In the genomic region with DNA sequence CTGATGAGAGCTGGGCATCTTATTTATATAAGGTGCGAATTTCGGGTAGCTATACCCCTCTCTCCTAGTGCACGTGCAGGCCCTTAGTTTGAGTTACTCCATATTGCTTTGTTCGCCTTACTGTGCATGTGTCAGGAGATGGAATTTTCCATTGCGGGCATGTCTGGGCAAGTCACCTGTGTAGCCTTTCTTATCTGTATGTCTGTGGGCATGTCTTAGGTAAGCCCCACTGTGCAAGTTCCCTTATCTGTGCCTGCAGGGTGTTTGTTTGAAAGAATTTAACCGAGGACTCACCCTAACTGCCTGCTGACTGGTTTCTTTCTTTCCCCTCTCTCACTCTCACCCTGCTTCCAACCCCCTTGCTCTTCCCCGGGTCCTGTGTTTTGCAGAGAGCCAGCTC, we compare ENCODE assay signal across 17 cellular contexts.
A peak's percentile ranks its signal among the peaks of the same experiment; 100 is the strongest.
DNase-seq lines count a peak whose midpoint lies in the region; ATAC-seq and TF ChIP-seq lines count a peak whose summit lies in the region.
"Had no signal": no experiment of that assay in that cellular context is flagged by ENCODE, and none has a peak within 500 bp of the region (broad histone marks: within the 10 kb centered on the region; RNA-seq: fewer than 3 reads in every experiment).

No MANE protein-coding gene starts in this region.

- H3K36me3 ChIP-seq in GM23338 (ENCODE audit: insufficient read depth): no peaks in the 10 kb centered on the region
- H3K36me3 ChIP-seq in H7 (replicated peaks; ENCODE audit: control insufficient read depth, insufficient read depth, low read length): no peaks in the 10 kb centered on the region
- no peaks in the 10 kb centered on the region for H3K36me3 ChIP-seq in tibial nerve
- no peaks in the 10 kb centered on the region for H3K36me3 ChIP-seq in suprapubic skin
- H3K36me3 ChIP-seq: ascending aorta, BLaER1 had no signal

- H3K4me3 ChIP-seq in GM23338 (no peak overlapping the region), fibroblast of the aortic adventitia (ENCODE audit: low read depth, low read length) (no peak overlapping the region), H7 (ENCODE audit: insufficient read depth, low read depth, low read length) (no peak overlapping the region), tibial nerve (no peak overlapping the region), suprapubic skin (no peak overlapping the region)
- H3K4me3 ChIP-seq: ascending aorta, BLaER1 had no signal

- peaks cover 12% of the 10 kb centered on the region; the same call in 1 of the 2 replicates for H3K9me2 ChIP-seq in GM23338 (ENCODE audit: insufficient read depth)

- DNase-seq in A172 (ENCODE audit: low spot score) (peak; percentile 27), GM23338 (ENCODE audit: low spot score) (no peak), fibroblast of the aortic adventitia (ENCODE audit: low read depth) (peak; percentile 15), H7 (no peak), tibial nerve (ENCODE audit: low spot score in 2 of 2) (no peak), suprapubic skin (ENCODE audit: low spot score in 2 of 2) (no peak)
- peak; percentile 6 for DNase-seq in T-helper 2 cell treated with Interferon-gamma antibody and Interleukin-4, amounts not matched to agents 5 μg/mL and 100 μg/mL, for 36 hours (ENCODE audit: low spot score)
- DNase-seq: activated T-cell treated with anti-CD3 and anti-CD28 coated beads, Interleukin-2, amount 50 U/mL, for 48 hours; DND-41; head of caudate nucleus; left ventricle myocardium superior; NCI-H1092; NCI-H774; SHP77 had no signal

- TF ChIP-seq EP300 in tibial nerve (IDR thresholded peaks at IDR 0.05) (no peak), suprapubic skin (IDR thresholded peaks at IDR 0.05) (no peak)

- H3K27me3 Mint-ChIP-seq in GM23338 (ENCODE audit: insufficient read depth, low read depth, poor library complexity): peaks cover 2% of the 10 kb centered on the region
- H3K27me3 Mint-ChIP-seq in T-helper 2 cell treated with Interferon-gamma antibody and Interleukin-4, amounts not matched to agents 5 μg/mL and 100 μg/mL, for 36 hours (ENCODE audit: low read depth): no peaks in the 10 kb centered on the region

- TF ChIP-seq POLR2A in tibial nerve (IDR thresholded peaks at IDR 0.05) (no peak), suprapubic skin (IDR thresholded peaks at IDR 0.05) (no peak)

- H3F3A ChIP-seq in GM23338 (replicated peaks; ENCODE audit: low read depth): 0 out of 2 replicates have a peak, but pooled peaks cover 3% of the 10 kb centered on the region

- H2AFZ ChIP-seq in GM23338: peak overlapping the region; percentile 67

- no peaks in the 10 kb centered on the region for H3K36me3 Mint-ChIP-seq in GM23338 (ENCODE audit: low read depth)
- H3K36me3 Mint-ChIP-seq in T-helper 2 cell treated with Interferon-gamma antibody and Interleukin-4, amounts not matched to agents 5 μg/mL and 100 μg/mL, for 36 hours (ENCODE audit: low read depth): no peaks in the 10 kb centered on the region

- no peak overlapping the region for H3K4me2 ChIP-seq in GM23338
- H3K4me2 ChIP-seq: BLaER1 had no signal

- H3K27ac Mint-ChIP-seq in GM23338: peak overlapping the region; percentile 3; the same call in 1 of the 2 replicates
- peak overlapping the region; percentile 49 for H3K27ac Mint-ChIP-seq in T-helper 2 cell treated with Interferon-gamma antibody and Interleukin-4, amounts not matched to agents 5 μg/mL and 100 μg/mL, for 36 hours

- TF ChIP-seq CTCF in GM23338 (conservative IDR thresholded peaks at IDR 0.05; ENCODE audit: low read depth in 2 of 2) (no peak), fibroblast of the aortic adventitia (IDR thresholded peaks at IDR 0.05; ENCODE audit: insufficient read depth, low read length) (no peak), tibial nerve (IDR thresholded peaks at IDR 0.05) (no peak), suprapubic skin (IDR thresholded peaks at IDR 0.05) (no peak)

- H3K4me1 ChIP-seq in GM23338 (ENCODE audit: insufficient read depth) (no peaks in the 10 kb centered on the region), tibial nerve (peaks cover 0 to 18% (median 0%) of the 10 kb centered on the region in 4 donors), suprapubic skin (peaks cover 19% of the 10 kb centered on the region)
- H3K4me1 ChIP-seq: BLaER1 had no signal

- H3K4me3 Mint-ChIP-seq in GM23338: no peak overlapping the region
- H3K4me3 Mint-ChIP-seq in T-helper 2 cell treated with Interferon-gamma antibody and Interleukin-4, amounts not matched to agents 5 μg/mL and 100 μg/mL, for 36 hours: no peak overlapping the region

- WGBS in tibial nerve, 2 donors: 82 to 83% methylated on average over 7 of the region's 7 CpGs
- WGBS in suprapubic skin: 68% methylated on average over 7 of the region's 7 CpGs

- H4K20me1 ChIP-seq in GM23338 (replicated peaks; ENCODE audit: insufficient read depth): no peaks in the 10 kb centered on the region
- H4K20me1 ChIP-seq: BLaER1 had no signal

- H3K9me3 Mint-ChIP-seq in GM23338: no peaks in the 10 kb centered on the region
- H3K9me3 Mint-ChIP-seq in T-helper 2 cell treated with Interferon-gamma antibody and Interleukin-4, amounts not matched to agents 5 μg/mL and 100 μg/mL, for 36 hours: no peaks in the 10 kb centered on the region

- peak; percentile 34; the same call in 2 of the 3 replicates for ATAC-seq in GM23338
- no peak for ATAC-seq in GM21381 (IDR thresholded peaks at IDR 0.05; ENCODE audit: unreplicated experiment)
- ATAC-seq: left ventricle myocardium superior had no signal

- no peaks in the 10 kb centered on the region for H3K79me2 ChIP-seq in GM23338 (replicated peaks; ENCODE audit: insufficient read depth)

- H3K27me3 ChIP-seq in GM23338 (ENCODE audit: insufficient read depth) (no peaks in the 10 kb centered on the region), H7 (ENCODE audit: control insufficient read depth, insufficient read depth, low read length) (no peaks in the 10 kb centered on the region), tibial nerve (no peaks in the 10 kb centered on the region), suprapubic skin (no peaks in the 10 kb centered on the region)
- H3K27me3 ChIP-seq: ascending aorta, BLaER1 had no signal

- peaks cover 23% of the 10 kb centered on the region for H3K4me1 Mint-ChIP-seq in GM23338
- H3K4me1 Mint-ChIP-seq in T-helper 2 cell treated with Interferon-gamma antibody and Interleukin-4, amounts not matched to agents 5 μg/mL and 100 μg/mL, for 36 hours (ENCODE audit: low read depth): peaks cover 16% of the 10 kb centered on the region

- H3K9me3 ChIP-seq in tibial nerve (no peaks in the 10 kb centered on the region), suprapubic skin (no peaks in the 10 kb centered on the region)
- H3K9me3 ChIP-seq: ascending aorta had no signal

- H3K27ac ChIP-seq in GM23338 (ENCODE audit: low read depth): no peak overlapping the region
- no peak overlapping the region for H3K27ac ChIP-seq in tibial nerve
- H3K27ac ChIP-seq in suprapubic skin: no peak overlapping the region
- H3K27ac ChIP-seq: ascending aorta, BLaER1 had no signal

TF ChIP-seq in GM23338, 12 proteins besides CTCF, POLR2A, EP300 and RAD21 (continues in another document):
- TF ChIP-seq EZH2 (IDR thresholded peaks at IDR 0.05; ENCODE audit: low read depth, unreplicated experiment) (no peak), ETS1 (IDR thresholded peaks at IDR 0.05) (no peak), NANOG (IDR thresholded peaks at IDR 0.05; ENCODE audit: borderline replicate concordance) (no peak), JUNB (IDR thresholded peaks at IDR 0.05; ENCODE audit: unreplicated experiment) (no peak), POLR2AphosphoS5 (IDR thresholded peaks at IDR 0.05; ENCODE audit: low read depth) (no peak), STAT1 (IDR thresholded peaks at IDR 0.05; ENCODE audit: unreplicated experiment) (no peak), CREB1 (CRISPR knock-in tag; IDR thresholded peaks at IDR 0.05; ENCODE audit: low read depth) (no peak)
- TF ChIP-seq, protein P1, sequence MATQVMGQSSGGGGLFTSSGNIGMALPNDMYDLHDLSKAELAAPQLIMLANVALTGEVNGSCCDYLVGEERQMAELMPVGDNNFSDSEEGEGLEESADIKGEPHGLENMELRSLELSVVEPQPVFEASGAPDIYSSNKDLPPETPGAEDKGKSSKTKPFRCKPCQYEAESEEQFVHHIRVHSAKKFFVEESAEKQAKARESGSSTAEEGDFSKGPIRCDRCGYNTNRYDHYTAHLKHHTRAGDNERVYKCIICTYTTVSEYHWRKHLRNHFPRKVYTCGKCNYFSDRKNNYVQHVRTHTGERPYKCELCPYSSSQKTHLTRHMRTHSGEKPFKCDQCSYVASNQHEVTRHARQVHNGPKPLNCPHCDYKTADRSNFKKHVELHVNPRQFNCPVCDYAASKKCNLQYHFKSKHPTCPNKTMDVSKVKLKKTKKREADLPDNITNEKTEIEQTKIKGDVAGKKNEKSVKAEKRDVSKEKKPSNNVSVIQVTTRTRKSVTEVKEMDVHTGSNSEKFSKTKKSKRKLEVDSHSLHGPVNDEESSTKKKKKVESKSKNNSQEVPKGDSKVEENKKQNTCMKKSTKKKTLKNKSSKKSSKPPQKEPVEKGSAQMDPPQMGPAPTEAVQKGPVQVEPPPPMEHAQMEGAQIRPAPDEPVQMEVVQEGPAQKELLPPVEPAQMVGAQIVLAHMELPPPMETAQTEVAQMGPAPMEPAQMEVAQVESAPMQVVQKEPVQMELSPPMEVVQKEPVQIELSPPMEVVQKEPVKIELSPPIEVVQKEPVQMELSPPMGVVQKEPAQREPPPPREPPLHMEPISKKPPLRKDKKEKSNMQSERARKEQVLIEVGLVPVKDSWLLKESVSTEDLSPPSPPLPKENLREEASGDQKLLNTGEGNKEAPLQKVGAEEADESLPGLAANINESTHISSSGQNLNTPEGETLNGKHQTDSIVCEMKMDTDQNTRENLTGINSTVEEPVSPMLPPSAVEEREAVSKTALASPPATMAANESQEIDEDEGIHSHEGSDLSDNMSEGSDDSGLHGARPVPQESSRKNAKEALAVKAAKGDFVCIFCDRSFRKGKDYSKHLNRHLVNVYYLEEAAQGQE (IDR thresholded peaks at IDR 0.05; ENCODE audit: unreplicated experiment): no peak

Comparison
In these comparisons a context has a peak if more than half of its experiments do, and no peak if none do; other contexts are left out.
1. DNase-seq: peak in A172 (single experiment), T-helper 2 cell treated with Interferon-gamma antibody and Interleukin-4, amounts not matched to agents 5 μg/mL and 100 μg/mL, for 36 hours (single experiment) and fibroblast of the aortic adventitia (single experiment); none in GM23338 (single experiment), H7 (single experiment), tibial nerve (0 of 2) and suprapubic skin (0 of 2).